In the genomic region with DNA sequence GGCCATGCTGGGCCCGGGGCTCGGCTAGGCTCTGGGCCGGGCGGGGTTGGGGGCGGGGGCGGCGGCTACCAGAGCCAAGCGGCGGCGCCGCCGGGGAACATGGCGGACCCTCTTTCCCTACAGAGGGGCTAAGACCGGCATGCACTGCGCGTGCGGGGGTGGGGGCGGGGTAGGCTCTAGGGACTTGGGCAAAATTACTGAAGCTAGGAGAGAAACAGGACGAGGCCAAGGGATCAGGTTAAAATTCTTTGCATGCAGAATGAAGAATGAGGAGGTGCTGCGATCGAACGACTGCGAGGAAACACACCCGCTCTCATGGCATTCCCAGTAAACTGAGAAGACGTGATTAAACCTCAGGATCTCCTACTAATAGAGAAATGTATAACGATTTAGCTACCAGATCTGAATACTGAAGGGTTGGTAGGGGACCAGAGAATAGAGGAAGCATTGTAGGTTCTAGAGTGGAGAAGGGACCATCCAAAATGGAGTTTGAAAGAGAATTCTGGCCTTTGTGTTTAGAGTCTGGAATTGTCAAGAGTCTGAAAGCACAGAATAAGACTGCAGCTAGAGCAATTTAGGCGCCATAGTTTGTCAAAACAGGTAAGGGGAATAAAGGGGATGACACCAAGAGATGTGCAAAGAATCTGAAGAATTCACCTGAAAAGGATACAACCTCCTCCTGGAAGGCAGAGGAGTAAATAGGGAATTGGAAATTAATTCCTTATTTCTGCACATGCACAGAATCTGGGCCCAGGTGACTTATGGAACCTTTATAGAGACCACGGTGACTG, we compare ENCODE assay signal across 8 cellular contexts. TPM values are rescaled to one million over a fixed set of nuclear protein-coding genes. Genes with fewer than 3 reads are reported as not detected.
DNase-seq lines count a peak whose midpoint lies in the region; ATAC-seq and TF ChIP-seq lines count a peak whose summit lies in the region.

Gene PPP3CB (minus strand): TSS at position 141 of the 791 bp plus-strand sequence. CDS start 135 bp downstream, at position 6.

- H3K27ac ChIP-seq in right atrium auricular region (peak within 1 kb of the TSS; percentile 97), psoas muscle (peak within 1 kb of the TSS; percentile 96), urinary bladder (ENCODE audit: low read depth) (peak within 1 kb of the TSS; percentile 95)

- TF ChIP-seq CTCF in GM12875 (IDR thresholded peaks at IDR 0.05; ENCODE audit: borderline replicate concordance, insufficient read depth, low read depth, low read length) (no peak), right atrium auricular region (IDR thresholded peaks at IDR 0.05) (no peak), psoas muscle (IDR thresholded peaks at IDR 0.05) (no peak)

- DNase-seq in NCI-H146 treated with DMSO at 0.1 percent for 48 hours (lab: John Stamatoyannopoulos, UW; ENCODE audit: unreplicated experiment): peak; percentile 89
- DNase-seq in T-helper 1 cell: peak; percentile 85 to 97 (median 89)
- DNase-seq in amygdala (lab: John Stamatoyannopoulos, UW): peak in 55 of 56 donors; percentile 39 to 91 (median 83)
- peak; percentile 91 for DNase-seq in right atrium auricular region (ENCODE audit: low spot score)
- peak; percentile 93 to 94 for DNase-seq in psoas muscle

- H3K4me3 ChIP-seq in GM12875 (ENCODE audit: low read depth, low read length) (peak within 1 kb of the TSS; percentile 91), right atrium auricular region (peak within 1 kb of the TSS; percentile 57 to 80), psoas muscle (peak within 1 kb of the TSS; percentile 90), urinary bladder (ENCODE audit: low read depth, low read length) (peak within 1 kb of the TSS; percentile 78)

- WGBS in psoas muscle, 3 donors: 6 to 7% (median 6%) methylated on average over 23 to 28 of the region's 28 CpGs
- WGBS in urinary bladder: 6% methylated on average over 28 of the region's 28 CpGs

- H3K9me3 ChIP-seq in right atrium auricular region: no peaks in the 10 kb centered on the region
- H3K9me3 ChIP-seq in psoas muscle: no peaks in the 10 kb centered on the region

- H3K36me3 ChIP-seq in right atrium auricular region (peaks cover 31% of the 10 kb centered on the region), psoas muscle (ENCODE audit: insufficient read depth in 1 of 2, low read depth in 1 of 2) (peaks cover 4 to 42% of the 10 kb centered on the region in 2 donors), urinary bladder (ENCODE audit: insufficient read depth) (no peaks in the 10 kb centered on the region)

- H3K27me3 ChIP-seq in right atrium auricular region: no peaks in the 10 kb centered on the region
- H3K27me3 ChIP-seq in psoas muscle (ENCODE audit: insufficient read depth in 3 of 3, low read length in 2 of 3): no peaks in the 10 kb centered on the region

- ATAC-seq in HG02870 (IDR thresholded peaks at IDR 0.05; ENCODE audit: unreplicated experiment) (peak; percentile 39), psoas muscle (peak; percentile 74 to 86 (median 84))

- intact Hi-C loops in psoas muscle (cut with DNase I): loop anchor here in 1 of 2 donors (5.0 kb wide), 2 partner anchors 84 to 249 kb away; partner anchors contain the start of genes ANXA7 and DNAJC9

- H3K4me1 ChIP-seq in right atrium auricular region (peaks cover 2 to 34% of the 10 kb centered on the region in 2 donors), psoas muscle (peaks cover 40% of the 10 kb centered on the region), urinary bladder (ENCODE audit: insufficient read depth) (peaks cover 2% of the 10 kb centered on the region)

RNA-seq across cellular contexts. Expression of gene PPP3CB, which starts in this region (rescaled TPM):
- total RNA-seq in right atrium auricular region: 10 to 100 TPM; 40.7 to 44.2 TPM
- total RNA-seq in psoas muscle: 100 to 1,000 TPM in 3 of 4 donors, 10 to 100 TPM in 1; 92.3 to 177 (median 138) TPM
- polyA plus RNA-seq in psoas muscle: 100 to 1,000 TPM in 1 of 3 donors, 10 to 100 TPM in 2; 52.2 to 162 (median 94.2) TPM
- total RNA-seq in urinary bladder: 93.4 TPM
- polyA plus RNA-seq in urinary bladder: 58.0 TPM

Comparison
In these comparisons a context has a peak if more than half of its experiments do, and no peak if none do; other contexts are left out.
1. Peak in every context shown above with its lines: DNase-seq, ATAC-seq, H3K4me3 ChIP-seq and H3K27ac ChIP-seq.